In the genomic region with DNA sequence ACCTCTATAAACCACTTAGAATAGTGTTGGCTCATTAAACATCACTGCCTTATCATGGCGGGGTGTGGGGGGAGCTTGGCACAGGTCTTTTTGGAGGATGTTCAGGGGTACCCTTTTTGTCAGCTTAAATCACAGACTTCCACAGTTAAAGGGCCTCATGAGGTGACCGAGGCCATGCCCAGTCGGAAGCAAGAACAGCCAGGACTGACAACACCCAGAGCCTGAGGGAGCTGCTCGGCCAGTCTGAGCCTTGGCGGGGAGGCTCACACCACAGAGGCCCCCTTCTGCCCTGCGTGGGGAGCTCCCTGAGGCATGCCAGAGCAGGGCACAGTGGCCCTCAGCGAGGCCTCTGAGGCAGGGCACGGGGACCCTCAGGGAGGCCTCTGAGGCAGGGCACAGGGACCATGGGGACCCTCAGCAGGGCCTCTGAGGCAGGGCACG, we compare ENCODE assay signal across 13 cellular contexts. TPM values are rescaled to one million over a fixed set of nuclear protein-coding genes. Genes with fewer than 3 reads are reported as not detected.
A peak's percentile ranks its signal among the peaks of the same experiment; 100 is the strongest.
DNase-seq lines count a peak whose midpoint lies in the region; ATAC-seq and TF ChIP-seq lines count a peak whose summit lies in the region.
"Had no signal": no experiment of that assay in that cellular context is flagged by ENCODE, and none has a peak within 500 bp of the region (broad histone marks: within the 10 kb centered on the region; RNA-seq: fewer than 3 reads in every experiment).

No MANE protein-coding gene starts in this region.

- H3K36me3 ChIP-seq in right lobe of liver (peaks cover 0 to 3% (median 0%) of the 10 kb centered on the region in 4 donors), skeletal muscle satellite cell (ENCODE audit: insufficient read depth, low read length) (peaks cover 48% of the 10 kb centered on the region), HAP-1 (replicated peaks) (no peaks in the 10 kb centered on the region)

- 100% methylated on average over 2 of the region's 9 CpGs for WGBS in right lobe of liver (ENCODE audit: insufficient coverage, low coverage, low lambda C conversion rate, missing lambda C conversion rate)

- no peak for TF ChIP-seq POLR2A in right lobe of liver (IDR thresholded peaks at IDR 0.05)

- H3K4me3 ChIP-seq in right lobe of liver (no peak overlapping the region), skeletal muscle satellite cell (ENCODE audit: low read length) (no peak overlapping the region), HAP-1 (no peak overlapping the region)

- ATAC-seq in right lobe of liver (no peak), GM18502 (IDR thresholded peaks at IDR 0.05; ENCODE audit: poor library complexity, unreplicated experiment) (no peak)

- H3K9ac ChIP-seq in skeletal muscle satellite cell (ENCODE audit: low read depth, low read length): peak overlapping the region; percentile 49

- in situ Hi-C loops in HAP-1 (cut with MboI; ENCODE audit: low sequenced_read_pairs): no loop called here

- no peak for TF ChIP-seq CTCF in right lobe of liver (IDR thresholded peaks at IDR 0.05)

- H3K4me1 ChIP-seq in right lobe of liver (peaks cover 0 to 20% (median 8%) of the 10 kb centered on the region in 4 donors), skeletal muscle satellite cell (ENCODE audit: control insufficient read depth, insufficient read depth, low read length) (peaks cover 53% of the 10 kb centered on the region), HAP-1 (no peaks in the 10 kb centered on the region)

- DNase-seq in EH (ENCODE audit: low read depth): peak; percentile 35
- DNase-seq in caudate nucleus (lab: John Stamatoyannopoulos, UW): no peak
- DNase-seq in right lobe of liver: no peak
- no peak for DNase-seq in OCI-M1 (lab: John Stamatoyannopoulos, UW)
- DNase-seq in AG08395 (ENCODE audit: low spot score): no peak
- DNase-seq in HAP-1 (ENCODE audit: low spot score in 2 of 2): no peak
- DNase-seq: activated CD8-positive, alpha-beta memory T cell treated with anti-CD3 and anti-CD28 coated beads for 24 hours; glutamatergic neuron; Karpas-422; NCI-H2081; retina had no signal

- H3K27ac ChIP-seq in caudate nucleus (ENCODE audit: low read depth, low read length) (peak overlapping the region; percentile 88), right lobe of liver (peak overlapping the region; percentile 14 to 83 (median 40))

- peak overlapping the region; percentile 14 for H3K4me2 ChIP-seq in skeletal muscle satellite cell (ENCODE audit: low read length)

- H3K27me3 ChIP-seq in right lobe of liver: no peaks in the 10 kb centered on the region
- no peaks in the 10 kb centered on the region for H3K27me3 ChIP-seq in skeletal muscle satellite cell (ENCODE audit: control insufficient read depth, insufficient read depth, low read length)
- no peaks in the 10 kb centered on the region for H3K27me3 ChIP-seq in HAP-1 (ENCODE audit: low read depth)

- intact Hi-C loops in right lobe of liver (cut with DNase I): no loop called here

- H3K9me3 ChIP-seq in right lobe of liver (no peaks in the 10 kb centered on the region), skeletal muscle satellite cell (replicated peaks; ENCODE audit: low read length) (no peaks in the 10 kb centered on the region), HAP-1 (no peaks in the 10 kb centered on the region)

RNA-seq across cellular contexts. Expression of a gene that starts 49.5 kb away (rescaled TPM):
- 10 to 100 TPM; 17.5 to 29.9 (median 25.5) TPM for total RNA-seq in right lobe of liver
- 25.1 and 36.2 TPM in 2 replicates for total RNA-seq in skeletal muscle satellite cell (2012; rRNA removed)
